ENCODE assay signal across 1 cellular context in the genomic region with DNA sequence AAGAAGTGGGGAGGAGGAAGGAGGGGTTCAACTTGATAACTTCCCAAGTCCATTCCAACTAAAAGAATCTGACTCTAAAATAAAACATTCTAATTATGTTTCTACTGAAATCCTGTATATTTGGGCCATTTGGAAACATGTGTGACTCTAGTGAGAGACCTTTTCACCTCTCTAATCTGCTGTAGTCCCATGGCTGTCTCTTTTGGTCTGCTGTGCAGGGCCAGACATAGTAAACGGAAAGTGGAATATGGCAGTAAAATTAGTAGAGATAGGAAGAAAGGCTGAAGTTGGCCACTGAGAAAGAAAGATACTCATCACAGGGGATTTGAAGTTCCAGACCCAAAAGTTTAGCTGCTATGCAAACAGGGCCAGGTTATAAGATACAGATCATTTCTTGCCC.
TF ChIP-seq lines count a peak whose summit lies in the region.

No MANE protein-coding gene starts in this region.

TF ChIP-seq in K562, 482 proteins besides CTCF, POLR2A, EP300 and RAD21 (continued from another document):
- TF ChIP-seq, protein P1, sequence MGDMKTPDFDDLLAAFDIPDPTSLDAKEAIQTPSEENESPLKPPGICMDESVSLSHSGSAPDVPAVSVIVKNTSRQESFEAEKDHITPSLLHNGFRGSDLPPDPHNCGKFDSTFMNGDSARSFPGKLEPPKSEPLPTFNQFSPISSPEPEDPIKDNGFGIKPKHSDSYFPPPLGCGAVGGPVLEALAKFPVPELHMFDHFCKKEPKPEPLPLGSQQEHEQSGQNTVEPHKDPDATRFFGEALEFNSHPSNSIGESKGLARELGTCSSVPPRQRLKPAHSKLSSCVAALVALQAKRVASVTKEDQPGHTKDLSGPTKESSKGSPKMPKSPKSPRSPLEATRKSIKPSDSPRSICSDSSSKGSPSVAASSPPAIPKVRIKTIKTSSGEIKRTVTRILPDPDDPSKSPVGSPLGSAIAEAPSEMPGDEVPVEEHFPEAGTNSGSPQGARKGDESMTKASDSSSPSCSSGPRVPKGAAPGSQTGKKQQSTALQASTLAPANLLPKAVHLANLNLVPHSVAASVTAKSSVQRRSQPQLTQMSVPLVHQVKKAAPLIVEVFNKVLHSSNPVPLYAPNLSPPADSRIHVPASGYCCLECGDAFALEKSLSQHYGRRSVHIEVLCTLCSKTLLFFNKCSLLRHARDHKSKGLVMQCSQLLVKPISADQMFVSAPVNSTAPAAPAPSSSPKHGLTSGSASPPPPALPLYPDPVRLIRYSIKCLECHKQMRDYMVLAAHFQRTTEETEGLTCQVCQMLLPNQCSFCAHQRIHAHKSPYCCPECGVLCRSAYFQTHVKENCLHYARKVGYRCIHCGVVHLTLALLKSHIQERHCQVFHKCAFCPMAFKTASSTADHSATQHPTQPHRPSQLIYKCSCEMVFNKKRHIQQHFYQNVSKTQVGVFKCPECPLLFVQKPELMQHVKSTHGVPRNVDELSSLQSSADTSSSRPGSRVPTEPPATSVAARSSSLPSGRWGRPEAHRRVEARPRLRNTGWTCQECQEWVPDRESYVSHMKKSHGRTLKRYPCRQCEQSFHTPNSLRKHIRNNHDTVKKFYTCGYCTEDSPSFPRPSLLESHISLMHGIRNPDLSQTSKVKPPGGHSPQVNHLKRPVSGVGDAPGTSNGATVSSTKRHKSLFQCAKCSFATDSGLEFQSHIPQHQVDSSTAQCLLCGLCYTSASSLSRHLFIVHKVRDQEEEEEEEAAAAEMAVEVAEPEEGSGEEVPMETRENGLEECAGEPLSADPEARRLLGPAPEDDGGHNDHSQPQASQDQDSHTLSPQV (IDR thresholded peaks at IDR 0.05) = 0 out of 2 replicates have a peak, but pooled peaks have one; percentile 54
- TF ChIP-seq, protein P2, sequence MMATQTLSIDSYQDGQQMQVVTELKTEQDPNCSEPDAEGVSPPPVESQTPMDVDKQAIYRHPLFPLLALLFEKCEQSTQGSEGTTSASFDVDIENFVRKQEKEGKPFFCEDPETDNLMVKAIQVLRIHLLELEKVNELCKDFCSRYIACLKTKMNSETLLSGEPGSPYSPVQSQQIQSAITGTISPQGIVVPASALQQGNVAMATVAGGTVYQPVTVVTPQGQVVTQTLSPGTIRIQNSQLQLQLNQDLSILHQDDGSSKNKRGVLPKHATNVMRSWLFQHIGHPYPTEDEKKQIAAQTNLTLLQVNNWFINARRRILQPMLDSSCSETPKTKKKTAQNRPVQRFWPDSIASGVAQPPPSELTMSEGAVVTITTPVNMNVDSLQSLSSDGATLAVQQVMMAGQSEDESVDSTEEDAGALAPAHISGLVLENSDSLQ (IDR thresholded peaks at IDR 0.05) = no peak
- TF ChIP-seq HMBOX1 (IDR thresholded peaks at IDR 0.05) = peak; percentile 35; the same call in 1 of the 2 replicates
- peak; percentile 43; the same call in 1 of the 2 replicates for TF ChIP-seq FOXJ2 (tag; IDR thresholded peaks at IDR 0.05)
- no peak for TF ChIP-seq SIX5 (IDR thresholded peaks at IDR 0.05; ENCODE audit: borderline replicate concordance in 1 of 2, insufficient read depth in 1 of 2, low read depth in 1 of 2, low read length in 2 of 2)
- TF ChIP-seq, protein P3, sequence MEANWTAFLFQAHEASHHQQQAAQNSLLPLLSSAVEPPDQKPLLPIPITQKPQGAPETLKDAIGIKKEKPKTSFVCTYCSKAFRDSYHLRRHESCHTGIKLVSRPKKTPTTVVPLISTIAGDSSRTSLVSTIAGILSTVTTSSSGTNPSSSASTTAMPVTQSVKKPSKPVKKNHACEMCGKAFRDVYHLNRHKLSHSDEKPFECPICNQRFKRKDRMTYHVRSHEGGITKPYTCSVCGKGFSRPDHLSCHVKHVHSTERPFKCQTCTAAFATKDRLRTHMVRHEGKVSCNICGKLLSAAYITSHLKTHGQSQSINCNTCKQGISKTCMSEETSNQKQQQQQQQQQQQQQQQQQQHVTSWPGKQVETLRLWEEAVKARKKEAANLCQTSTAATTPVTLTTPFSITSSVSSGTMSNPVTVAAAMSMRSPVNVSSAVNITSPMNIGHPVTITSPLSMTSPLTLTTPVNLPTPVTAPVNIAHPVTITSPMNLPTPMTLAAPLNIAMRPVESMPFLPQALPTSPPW (CRISPR knock-in tag; IDR thresholded peaks at IDR 0.05) = peak; percentile 38
- peak; percentile 49; the same call in 1 of the 2 replicates for TF ChIP-seq NFRKB (IDR thresholded peaks at IDR 0.05; ENCODE audit: low read depth)
- no peak for TF ChIP-seq PHTF2 (CRISPR knock-in tag; IDR thresholded peaks at IDR 0.05)
TF ChIP-seq in K562: peak in this region for 7.
